Comparison of ENCODE assay signal across 8 cellular contexts in the genomic region with DNA sequence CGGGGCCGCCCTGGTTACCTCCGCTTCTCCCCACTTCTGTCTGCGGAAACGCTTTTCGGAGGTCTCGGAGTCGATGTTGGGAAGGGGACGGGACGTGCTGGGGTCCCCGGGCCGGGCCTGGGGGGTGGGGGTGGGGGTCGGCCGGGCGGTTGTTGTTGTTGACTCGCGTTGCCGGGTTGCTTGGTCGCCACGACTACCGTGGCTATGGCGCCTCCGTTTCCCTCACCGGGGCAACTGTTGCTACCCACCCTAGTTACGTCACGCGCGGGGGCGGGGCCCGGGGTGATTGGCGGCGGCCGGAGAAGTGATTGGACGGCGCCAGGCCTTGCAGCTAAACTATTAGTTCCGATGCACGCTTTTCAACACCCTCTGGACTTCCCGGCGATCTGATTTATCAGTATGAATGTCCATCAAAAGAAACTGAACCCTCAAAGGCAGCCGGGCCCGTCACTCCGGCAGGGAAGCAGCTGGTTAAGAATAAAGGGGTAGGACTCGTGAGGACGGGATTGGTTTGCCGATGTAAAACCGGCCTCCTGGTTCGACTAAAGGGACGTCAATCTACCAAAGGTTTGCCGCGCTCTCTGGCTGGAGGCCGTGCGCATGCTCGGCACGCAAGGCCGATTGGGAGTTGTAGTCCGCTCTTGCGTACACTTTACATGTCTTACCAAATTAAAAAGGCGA. TPM values are rescaled to one million over a fixed set of nuclear protein-coding genes. Genes with fewer than 3 reads are reported as not detected.
A peak's percentile ranks its signal among the peaks of the same experiment; 100 is the strongest.
DNase-seq lines count a peak whose midpoint lies in the region; ATAC-seq and TF ChIP-seq lines count a peak whose summit lies in the region.

Gene RFX1, minus strand, starts transcription at position 236 of the 681 bp plus-strand sequence. CDS start 12,477 bp downstream, outside the sequence.

- peaks cover 35% of the 10 kb centered on the region for H3K4me1 ChIP-seq in upper lobe of right lung

- no peaks in the 10 kb centered on the region for H3K27me3 ChIP-seq in upper lobe of right lung

- ATAC-seq in HG02970 (IDR thresholded peaks at IDR 0.05; ENCODE audit: low FRiP score, unreplicated experiment) (peak; percentile 78), left cardiac atrium (peak; percentile 91), upper lobe of right lung (peak; percentile 87)

- in situ Hi-C loops in GM13976 (cut with MboI; ENCODE audit: low sequenced_read_pairs, unreplicated experiment) = no loop called here

- no peaks in the 10 kb centered on the region for H3K9me3 ChIP-seq in upper lobe of right lung

- no peaks in the 10 kb centered on the region for H3K36me3 ChIP-seq in upper lobe of right lung

- H3K4me3 ChIP-seq in upper lobe of right lung = peak within 1 kb of the TSS; percentile 71

- intact Hi-C loops in left cardiac atrium (cut with DNase I) = no loop called here
- intact Hi-C loops in posterior cingulate gyrus (cut with DNase I) = loop anchor here (5.0 kb wide), 1 partner anchor 76 kb away; no protein-coding TSS in a partner anchor
- intact Hi-C loops in upper lobe of right lung (cut with DNase I) = no loop called here

- DNase-seq in GM13976 (ENCODE audit: low spot score) (peak; percentile 91), NCI-H187 treated with DMSO at 0.1 percent for 48 hours (lab: John Stamatoyannopoulos, UW) (peak; percentile 93), T-helper 2 cell (peak; percentile 99 to 100 (median 100)), amygdala (lab: John Stamatoyannopoulos, UW) (peak; percentile 93 to 100 (median 99)), left cardiac atrium (peak; percentile 100), posterior cingulate gyrus (peak; percentile 98 to 100 (median 100)), upper lobe of right lung (peak; percentile 100)

- TF ChIP-seq CTCF in GM13976 (IDR thresholded peaks at IDR 0.05; ENCODE audit: borderline replicate concordance, control extremely low read depth, extremely low read depth, insufficient read depth, missing control alignments) = no peak
- no peak for TF ChIP-seq CTCF in upper lobe of right lung (IDR thresholded peaks at IDR 0.05)

- peak within 1 kb of the TSS; percentile 100 for H3K27ac ChIP-seq in upper lobe of right lung

RNA-seq across cellular contexts. Expression of gene RFX1, which starts in this region (rescaled TPM):
- total RNA-seq in left cardiac atrium (10 to 100 TPM; 11.0 to 12.3 TPM), upper lobe of right lung (17.8 TPM)

Comparison
In these comparisons a context has a peak if more than half of its experiments do, and no peak if none do; other contexts are left out.
1. Peak in every context shown above with its lines: DNase-seq, ATAC-seq, H3K4me3 ChIP-seq and H3K27ac ChIP-seq.